ENCODE assay signal across 28 cellular contexts in the genomic region with DNA sequence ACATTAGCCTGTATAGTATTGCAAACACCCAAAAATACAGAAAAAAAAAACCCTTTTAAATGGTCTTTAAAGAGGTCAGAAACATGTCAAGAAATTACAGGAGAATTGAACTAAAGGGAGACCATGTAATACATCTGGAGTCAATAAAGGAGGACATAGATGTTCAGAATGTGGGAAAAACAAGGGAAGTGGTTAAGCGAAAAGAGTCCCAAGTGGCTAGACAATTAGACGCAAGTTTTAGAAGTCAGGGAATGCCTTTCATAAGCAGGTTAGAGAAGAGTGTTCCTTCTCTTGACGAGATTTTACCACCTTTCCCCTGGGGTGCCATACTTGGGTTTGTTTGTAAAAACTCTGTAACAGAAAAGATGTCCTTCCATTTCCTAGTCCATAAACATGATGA. TPM values are rescaled to one million over a fixed set of nuclear protein-coding genes. Genes with fewer than 3 reads are reported as not detected.
"Had no signal": no experiment of that assay in that cellular context is flagged by ENCODE, and none has a peak within 500 bp of the region (broad histone marks: within the 10 kb centered on the region; RNA-seq: fewer than 3 reads in every experiment).

No MANE protein-coding gene starts in this region.

- H3K27me3 ChIP-seq: dorsolateral prefrontal cortex, esophagus muscularis mucosa, hepatocyte, pancreas, right lobe of liver, spleen, stomach had no signal

- H3K36me3 ChIP-seq: esophagus muscularis mucosa, left ventricle myocardium inferior, lower lobe of right lung, pancreas, prostate gland, right lobe of liver, spleen, stomach had no signal

- H3K9me3 ChIP-seq: esophagus muscularis mucosa, left ventricle myocardium inferior, lower lobe of right lung, pancreas, prostate gland, right lobe of liver, spleen, stomach had no signal

- H3K36me3 Mint-ChIP-seq: memory B cell; natural killer cell treated with Interleukin-12 subunit alpha and Interleukin-12 subunit beta and Interleukin-15 and Interleukin-18, amount 100 ng/mL, for 72 hours; stimulated activated naive B cell treated with anti-CD40 and anti-IgM and Interleukin-4, amounts not matched to agents 10 μg/mL and 1 μg/mL and 100 μg/mL, for 72 hours had no signal

- H3K4me3 Mint-ChIP-seq: central memory CD8-positive, alpha-beta T cell; memory B cell; mesothelial cell of epicardium; natural killer cell treated with Interleukin-12 subunit alpha and Interleukin-12 subunit beta and Interleukin-15 and Interleukin-18, amount 100 ng/mL, for 72 hours; stimulated activated naive B cell treated with anti-CD40 and anti-IgM and Interleukin-4, amounts not matched to agents 10 μg/mL and 1 μg/mL and 100 μg/mL, for 72 hours had no signal

- H3K4me2 ChIP-seq: hepatocyte had no signal

- H3K4me1 ChIP-seq: esophagus muscularis mucosa, lower lobe of right lung, prostate gland, spleen, stomach had no signal

- ATAC-seq: left cardiac atrium; lower lobe of right lung; natural killer cell treated with Interleukin-12 subunit alpha and Interleukin-12 subunit beta and Interleukin-15 and Interleukin-18, amount 100 ng/mL, for 72 hours; pancreas; right lobe of liver had no signal

- H3K27ac ChIP-seq: dorsolateral prefrontal cortex, epithelial cell of prostate, esophagus muscularis mucosa, hepatocyte, left ventricle myocardium inferior, lower lobe of right lung, pancreas, prostate gland, right lobe of liver, spleen, stomach had no signal

- H3K27ac Mint-ChIP-seq: memory B cell; mesothelial cell of epicardium; natural killer cell treated with Interleukin-12 subunit alpha and Interleukin-12 subunit beta and Interleukin-15 and Interleukin-18, amount 100 ng/mL, for 72 hours; stimulated activated naive B cell treated with anti-CD40 and anti-IgM and Interleukin-4, amounts not matched to agents 10 μg/mL and 1 μg/mL and 100 μg/mL, for 72 hours had no signal

- H3K9me3 Mint-ChIP-seq: central memory CD8-positive, alpha-beta T cell; memory B cell; mesothelial cell of epicardium; natural killer cell treated with Interleukin-12 subunit alpha and Interleukin-12 subunit beta and Interleukin-15 and Interleukin-18, amount 100 ng/mL, for 72 hours had no signal

- H3K4me3 ChIP-seq: dorsolateral prefrontal cortex, esophagus muscularis mucosa, hepatocyte, left ventricle myocardium inferior, lower lobe of right lung, pancreas, prostate gland, right lobe of liver, spleen, stomach had no signal

- H3K4me1 Mint-ChIP-seq: central memory CD8-positive, alpha-beta T cell; memory B cell; stimulated activated naive B cell treated with anti-CD40 and anti-IgM and Interleukin-4, amounts not matched to agents 10 μg/mL and 1 μg/mL and 100 μg/mL, for 72 hours had no signal

- DNase-seq: cortex of kidney; dorsolateral prefrontal cortex; effector CD8-positive, alpha-beta T cell; foreskin melanocyte; head of caudate nucleus; kidney; left cardiac atrium; left ventricle myocardium inferior; lower lobe of right lung; occipital lobe; pancreas; retina; right lobe of liver; spleen; stimulated activated CD4-positive, alpha-beta T cell treated with anti-CD3 and anti-CD28 coated beads, Interleukin-15, amount 100 ng/mL, for 24 hours; stimulated activated CD4-positive, alpha-beta T cell treated with anti-CD3 and anti-CD28 coated beads, Interleukin-1b, Interleukin-23, amount 100 ng/mL, for 48 hours; stimulated activated CD4-positive, alpha-beta T cell treated with anti-CD3 and anti-CD28 coated beads, Interleukin-4, amount 100 ng/mL, for 24 hours; stimulated activated naive B cell treated with anti-CD40 and anti-IgM and Interleukin-4, amounts not matched to agents 10 μg/mL and 1 μg/mL and 100 μg/mL, for 72 hours; stomach; substantia nigra had no signal

RNA-seq across cellular contexts. Expression of gene LNX1, which starts 7.8 kb away (rescaled TPM):
- total RNA-seq: natural killer cell treated with Interleukin-12 subunit alpha and Interleukin-12 subunit beta and Interleukin-15 and Interleukin-18, amount 100 ng/mL, for 72 hours had no signal
